Comparison of ENCODE assay signal across 8 cellular contexts in genomic region chr5:146947181-146947941, GRCh38.
A peak's percentile ranks its signal among the peaks of the same experiment; 100 is the strongest.
DNase-seq lines count a peak whose midpoint lies in the region; ATAC-seq and TF ChIP-seq lines count a peak whose summit lies in the region.

No MANE protein-coding gene starts in this region.

- H3F3A ChIP-seq in MM.1S (ENCODE audit: insufficient read depth, low read length) = no peaks in the 10 kb centered on the region

- no peak overlapping the region for H2BK12ac ChIP-seq in neuronal stem cell (ENCODE audit: low read length)

- POLR2A ChIA-PET in A673 (lab: Charles Lee; ENCODE audit: low non-redundant PET) = no interaction called here

- BruUV-seq in A673 (replicated peaks; lab: Mats Ljungman, UMichigan) = no TSS peak

- H3K79me1 ChIP-seq in neuronal stem cell (ENCODE audit: low read depth, low read length) = no peaks in the 10 kb centered on the region

- H3K9ac ChIP-seq in MM.1S (ENCODE audit: low read length) (no peak overlapping the region), neuronal stem cell (ENCODE audit: low read depth, low read length, poor library complexity) (no peak overlapping the region)

- H3K27me3 ChIP-seq in A673 (replicated peaks; ENCODE audit: insufficient read depth, low read depth, low read length, poor library complexity) (peaks cover 52% of the 10 kb centered on the region), MM.1S (replicated peaks; ENCODE audit: insufficient read depth, low read length) (no peaks in the 10 kb centered on the region), neuronal stem cell (ENCODE audit: control insufficient read depth in 3 of 3, insufficient read depth in 3 of 3, low read depth in 1 of 3, low read length in 3 of 3) (no peaks in the 10 kb centered on the region), aorta (ENCODE audit: control insufficient read depth in 1 of 2, insufficient read depth in 2 of 2, low read length in 1 of 2) (no peaks in the 10 kb centered on the region)

- H2AK5ac ChIP-seq in neuronal stem cell (ENCODE audit: low read depth, low read length) = no peak overlapping the region

- WGBS in neuronal stem cell (ENCODE audit: extremely low coverage in 2 of 2, insufficient read length in 2 of 2, insufficient replicate concordance in 1 of 2), 2 donors = no CpG with 5 or more reads among the region's 7 CpGs
- WGBS in aorta, 2 donors = 58 to 61% methylated on average over 7 of the region's 7 CpGs

- no peak overlapping the region for H2BK5ac ChIP-seq in neuronal stem cell (ENCODE audit: low read length)

- DNase-seq in A673 (ENCODE audit: low spot score) (peak; percentile 56), MM.1S (peak; percentile 26), astrocyte of the spinal cord (ENCODE audit: low read depth, low spot score) (no peak), neuronal stem cell (ENCODE audit: low spot score) (peak; percentile 20), Ammon's horn (ENCODE audit: low spot score) (no peak), G401 (ENCODE audit: low spot score) (no peak), aorta (no peak)

- H3K9me3 ChIP-seq in A673 (ENCODE audit: low read depth, low read length, poor library complexity, severe bottlenecking) (no peaks in the 10 kb centered on the region), MM.1S (replicated peaks; ENCODE audit: insufficient read depth, low read length) (no peaks in the 10 kb centered on the region), neuronal stem cell (replicated peaks in 1 of 2; ENCODE audit: control insufficient read depth in 2 of 2, insufficient read depth in 1 of 2, low read depth in 1 of 2, low read length in 2 of 2) (no peaks in the 10 kb centered on the region), aorta (ENCODE audit: control insufficient read depth, low read length) (no peaks in the 10 kb centered on the region)

- intact Hi-C loops in A673 (cut with micrococcal nuclease; ENCODE audit: unreplicated experiment) (no loop called here), aorta (cut with DNase I) (loop anchor here in 1 of 2 donors (10.0 kb wide), 1 partner anchor 63 kb away; no protein-coding TSS in a partner anchor)

- no peak overlapping the region for H3K23ac ChIP-seq in neuronal stem cell (ENCODE audit: low read depth, low read length, poor library complexity)

- H4K91ac ChIP-seq in neuronal stem cell (ENCODE audit: low read depth, low read length, poor library complexity) = no peak overlapping the region

- H4K8ac ChIP-seq in neuronal stem cell (ENCODE audit: low read depth, low read length) = no peak overlapping the region

- in situ Hi-C loops in astrocyte of the spinal cord (cut with HindIII; ENCODE audit: low sequenced_read_pairs) = no loop called here
- in situ Hi-C loops in G401 (cut with HindIII; ENCODE audit: low sequenced_read_pairs) = no loop called here

- no peak overlapping the region for H3K4ac ChIP-seq in neuronal stem cell (ENCODE audit: low read length)

- H3K18ac ChIP-seq in neuronal stem cell (ENCODE audit: low read length) = no peak overlapping the region

- TF ChIP-seq CTCF in A673 (conservative IDR thresholded peaks at IDR 0.05; ENCODE audit: low read depth, low read length) (peak; percentile 64), GM12873 (IDR thresholded peaks at IDR 0.05; ENCODE audit: insufficient read depth, low read depth, low read length, missing control alignments) (peak; percentile 40), MM.1S (IDR thresholded peaks at IDR 0.05; ENCODE audit: low read length) (peak; percentile 58), astrocyte of the spinal cord (IDR thresholded peaks at IDR 0.05; ENCODE audit: low read depth, low read length) (peak; percentile 44)

- H3K9me2 ChIP-seq in MM.1S (replicated peaks; ENCODE audit: insufficient read depth, low read length) = no peaks in the 10 kb centered on the region

- no peaks in the 10 kb centered on the region for H4K20me1 ChIP-seq in MM.1S (ENCODE audit: insufficient read depth, low read length)

- no peak overlapping the region for H3K14ac ChIP-seq in neuronal stem cell (ENCODE audit: low read length)

- H3K36me3 ChIP-seq in A673 (ENCODE audit: insufficient read depth, low read length, poor library complexity, severe bottlenecking) (no peaks in the 10 kb centered on the region), MM.1S (replicated peaks; ENCODE audit: insufficient read depth, low read length) (no peaks in the 10 kb centered on the region), neuronal stem cell (replicated peaks in 1 of 2; ENCODE audit: control insufficient read depth in 2 of 2, insufficient read depth in 2 of 2, low read length in 2 of 2) (no peaks in the 10 kb centered on the region), aorta (ENCODE audit: control insufficient read depth in 1 of 2, insufficient read depth in 2 of 2, low read length in 1 of 2) (no peaks in the 10 kb centered on the region)

- no peak for ATAC-seq in aorta (ENCODE audit: low FRiP score)

- H2AFZ ChIP-seq in MM.1S (ENCODE audit: low read length) (peak overlapping the region; percentile 20; the same call in 1 of the 2 replicates), neuronal stem cell (ENCODE audit: low read length) (peak overlapping the region; percentile 53)

- H3K27ac ChIP-seq in A673 (ENCODE audit: low read depth, low read length, poor library complexity, severe bottlenecking) = no peak overlapping the region
- no peak overlapping the region for H3K27ac ChIP-seq in MM.1S (ENCODE audit: low read length)
- no peak overlapping the region for H3K27ac ChIP-seq in neuronal stem cell (replicated peaks; ENCODE audit: low read length)
- H3K27ac ChIP-seq in aorta (ENCODE audit: low read depth in 1 of 2, low read length in 2 of 2) = no peak overlapping the region

- H3K79me2 ChIP-seq in MM.1S (ENCODE audit: low read length) = no peaks in the 10 kb centered on the region

- H2BK120ac ChIP-seq in neuronal stem cell (ENCODE audit: low read depth, low read length) = no peak overlapping the region

- no peak overlapping the region for H2BK15ac ChIP-seq in neuronal stem cell (ENCODE audit: low read length)

- no peak overlapping the region for H3K4me2 ChIP-seq in MM.1S (ENCODE audit: low read depth, low read length)
- no peak overlapping the region for H3K4me2 ChIP-seq in neuronal stem cell (ENCODE audit: insufficient read depth, low read length, poor library complexity, severe bottlenecking)

- H3K4me3 ChIP-seq in A673 (ENCODE audit: low read depth, low read length, poor library complexity, severe bottlenecking) = no peak overlapping the region
- H3K4me3 ChIP-seq in MM.1S (ENCODE audit: low read length) = no peak overlapping the region
- no peak overlapping the region for H3K4me3 ChIP-seq in astrocyte of the spinal cord (ENCODE audit: low read depth, low read length)
- H3K4me3 ChIP-seq in neuronal stem cell (ENCODE audit: low read length in 2 of 2) = no peak overlapping the region
- no peak overlapping the region for H3K4me3 ChIP-seq in aorta (ENCODE audit: low read length in 2 of 2)

- CTCF ChIA-PET in A673 (lab: Charles Lee) = interaction anchor here (0.6 kb wide), 1 partner anchor 242 kb away, joined by 3 read pairs; no protein-coding TSS in a partner anchor

- H3K4me1 ChIP-seq in A673 (ENCODE audit: insufficient read depth, low read length, poor library complexity, severe bottlenecking) (no peaks in the 10 kb centered on the region), MM.1S (ENCODE audit: low read length) (no peaks in the 10 kb centered on the region), neuronal stem cell (ENCODE audit: control insufficient read depth in 2 of 2, insufficient read depth in 1 of 2, low read depth in 1 of 2, low read length in 2 of 2) (peaks cover 5 to 6% of the 10 kb centered on the region in 2 donors), aorta (ENCODE audit: control insufficient read depth in 1 of 2, insufficient read depth in 2 of 2, low read length in 2 of 2) (peaks cover 0 to 3% of the 10 kb centered on the region in 2 donors)

Comparison
In these comparisons a context has a peak if more than half of its experiments do, and no peak if none do; other contexts are left out.
1. DNase-seq: peak in A673 (single experiment), MM.1S (single experiment) and neuronal stem cell (single experiment); none in astrocyte of the spinal cord (single experiment), Ammon's horn (single experiment), G401 (single experiment) and aorta (0 of 2).
2. Peak in every context shown above with its lines, with median percentiles within 50 percentile points of each other: CTCF ChIP-seq.